2 cellular contexts compared by ENCODE assay signal in the genomic region with DNA sequence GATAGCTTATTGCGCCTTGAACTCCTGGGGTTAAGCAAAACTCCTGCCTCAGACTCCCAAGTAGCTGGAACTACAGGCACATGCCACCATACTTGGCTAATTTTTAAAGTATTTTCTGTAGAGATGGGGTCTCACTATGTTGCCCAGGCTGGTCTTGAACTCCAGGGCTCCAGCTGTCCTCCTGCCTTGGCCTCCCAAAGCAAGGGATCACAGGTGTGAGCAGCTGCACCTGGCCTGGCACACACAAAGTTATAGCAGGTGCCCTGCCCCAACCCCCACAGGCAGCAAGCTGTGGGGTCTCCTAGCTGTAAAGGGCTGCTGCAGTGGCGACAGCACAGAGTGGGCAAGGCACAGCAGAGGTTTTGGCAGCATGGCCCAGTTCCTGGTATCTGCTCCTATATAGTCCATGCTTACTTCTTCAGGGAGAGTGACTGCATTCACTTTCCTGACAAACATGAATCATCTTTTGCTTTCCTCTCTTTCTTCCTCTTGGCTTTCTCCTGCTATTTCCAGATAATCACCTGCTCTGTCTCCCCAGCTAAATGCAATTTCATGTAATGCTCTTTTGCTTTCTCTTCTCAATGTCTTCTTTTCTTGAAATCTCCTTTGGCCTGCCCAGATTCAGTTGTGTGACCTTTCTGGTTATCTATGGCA.
A peak's percentile ranks its signal among the peaks of the same experiment; 100 is the strongest.
TF ChIP-seq lines count a peak whose summit lies in the region.

No MANE protein-coding gene starts in this region.

TF ChIP-seq in endothelial cell of umbilical vein, 7 proteins besides CTCF, POLR2A, EP300 and RAD21:
- TF ChIP-seq FOS (IDR thresholded peaks at IDR 0.05; ENCODE audit: borderline replicate concordance, insufficient read depth, low read length) (peak; percentile 51), JUN (IDR thresholded peaks at IDR 0.05; ENCODE audit: borderline replicate concordance, insufficient read depth, insufficient read length, low read depth) (no peak), MAX (IDR thresholded peaks at IDR 0.05; ENCODE audit: insufficient read depth, insufficient read length) (no peak)

TF ChIP-seq in GM12891, 5 proteins besides CTCF, POLR2A, EP300 and RAD21:
- TF ChIP-seq POU2F2 (IDR thresholded peaks at IDR 0.05; ENCODE audit: low read depth, low read length) (no peak), POLR2AphosphoS5 (IDR thresholded peaks at IDR 0.05; ENCODE audit: low read depth, low read length) (no peak), SPI1 (IDR thresholded peaks at IDR 0.05; ENCODE audit: low read depth, low read length) (no peak), TAF1 (IDR thresholded peaks at IDR 0.05; ENCODE audit: low read depth, low read length) (no peak), PAX5 (IDR thresholded peaks at IDR 0.05; ENCODE audit: insufficient read depth, low read length, severe bottlenecking) (no peak)
